ENCODE assay signal across 8 cellular contexts in the genomic region with DNA sequence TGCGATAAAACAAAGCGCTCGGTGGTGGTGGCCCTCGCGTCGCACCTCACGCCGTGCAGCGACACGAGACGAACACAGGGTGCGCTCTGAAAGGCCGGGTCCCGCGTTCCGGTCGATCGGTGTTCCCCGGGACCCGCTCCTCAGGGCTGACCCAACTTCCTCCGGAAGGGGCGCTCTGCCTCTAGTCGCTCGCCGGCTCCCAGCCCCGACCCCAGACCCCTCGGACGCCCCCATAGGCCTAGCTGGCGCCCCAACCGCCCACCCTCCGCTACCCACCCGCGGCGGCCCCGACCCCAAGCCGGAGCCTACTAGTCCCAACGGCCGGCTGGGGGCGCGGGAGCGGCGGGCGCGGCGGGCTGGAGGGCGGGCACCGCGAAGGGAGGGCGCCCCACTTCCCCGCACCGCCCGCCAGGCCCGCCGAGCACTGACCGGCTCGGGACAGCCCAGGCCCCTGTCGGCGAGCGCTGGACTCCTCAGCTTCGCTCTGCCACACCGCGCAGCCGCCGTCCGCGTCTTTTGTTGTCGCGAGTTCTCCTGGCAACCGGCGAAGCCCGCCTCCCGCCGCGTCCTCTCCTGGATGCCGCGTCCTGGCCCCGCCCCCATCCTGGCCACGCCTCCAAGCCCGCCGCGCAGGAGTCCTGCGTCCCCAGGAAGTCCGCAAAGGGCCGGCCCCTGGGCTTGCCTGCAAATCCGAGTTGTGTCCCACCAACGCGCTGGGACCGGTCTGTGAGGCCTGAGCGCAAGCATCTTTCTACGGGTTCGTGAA. TPM values are rescaled to one million over a fixed set of nuclear protein-coding genes. Genes with fewer than 3 reads are reported as not detected.
DNase-seq lines count a peak whose midpoint lies in the region; ATAC-seq, FAIRE-seq and TF ChIP-seq lines count a peak whose summit lies in the region.

A gene with protein sequence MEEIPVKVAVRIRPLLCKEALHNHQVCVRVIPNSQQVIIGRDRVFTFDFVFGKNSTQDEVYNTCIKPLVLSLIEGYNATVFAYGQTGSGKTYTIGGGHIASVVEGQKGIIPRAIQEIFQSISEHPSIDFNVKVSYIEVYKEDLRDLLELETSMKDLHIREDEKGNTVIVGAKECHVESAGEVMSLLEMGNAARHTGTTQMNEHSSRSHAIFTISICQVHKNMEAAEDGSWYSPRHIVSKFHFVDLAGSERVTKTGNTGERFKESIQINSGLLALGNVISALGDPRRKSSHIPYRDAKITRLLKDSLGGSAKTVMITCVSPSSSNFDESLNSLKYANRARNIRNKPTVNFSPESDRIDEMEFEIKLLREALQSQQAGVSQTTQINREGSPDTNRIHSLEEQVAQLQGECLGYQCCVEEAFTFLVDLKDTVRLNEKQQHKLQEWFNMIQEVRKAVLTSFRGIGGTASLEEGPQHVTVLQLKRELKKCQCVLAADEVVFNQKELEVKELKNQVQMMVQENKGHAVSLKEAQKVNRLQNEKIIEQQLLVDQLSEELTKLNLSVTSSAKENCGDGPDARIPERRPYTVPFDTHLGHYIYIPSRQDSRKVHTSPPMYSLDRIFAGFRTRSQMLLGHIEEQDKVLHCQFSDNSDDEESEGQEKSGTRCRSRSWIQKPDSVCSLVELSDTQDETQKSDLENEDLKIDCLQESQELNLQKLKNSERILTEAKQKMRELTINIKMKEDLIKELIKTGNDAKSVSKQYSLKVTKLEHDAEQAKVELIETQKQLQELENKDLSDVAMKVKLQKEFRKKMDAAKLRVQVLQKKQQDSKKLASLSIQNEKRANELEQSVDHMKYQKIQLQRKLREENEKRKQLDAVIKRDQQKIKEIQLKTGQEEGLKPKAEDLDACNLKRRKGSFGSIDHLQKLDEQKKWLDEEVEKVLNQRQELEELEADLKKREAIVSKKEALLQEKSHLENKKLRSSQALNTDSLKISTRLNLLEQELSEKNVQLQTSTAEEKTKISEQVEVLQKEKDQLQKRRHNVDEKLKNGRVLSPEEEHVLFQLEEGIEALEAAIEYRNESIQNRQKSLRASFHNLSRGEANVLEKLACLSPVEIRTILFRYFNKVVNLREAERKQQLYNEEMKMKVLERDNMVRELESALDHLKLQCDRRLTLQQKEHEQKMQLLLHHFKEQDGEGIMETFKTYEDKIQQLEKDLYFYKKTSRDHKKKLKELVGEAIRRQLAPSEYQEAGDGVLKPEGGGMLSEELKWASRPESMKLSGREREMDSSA (N-terminal part only) (minus strand): TSS at position 491 of the 766 bp plus-strand sequence. CDS start 5,841 bp downstream, outside the sequence.

- TSS peak; percentile 99 for BruUV-seq in endothelial cell of umbilical vein (replicated peaks; lab: Mats Ljungman, UMichigan)

- FAIRE-seq in endothelial cell of umbilical vein (lab: Jason Lieb, UNC), result peak; percentile 96

- no peaks in the 10 kb centered on the region for H3K9me3 ChIP-seq in OCI-LY1 (ENCODE audit: low read length)
- H3K9me3 ChIP-seq in endothelial cell of umbilical vein (replicated peaks; ENCODE audit: control insufficient read depth, insufficient read depth, low read length), result no peaks in the 10 kb centered on the region

- peak; percentile 93 for TF ChIP-seq POLR2A in endothelial cell of umbilical vein (IDR thresholded peaks at IDR 0.05; ENCODE audit: low read depth, low read length)

- CTCF ChIA-PET in endothelial cell of umbilical vein (lab: Charles Lee), result interaction anchor here (0.6 to 2.5 kb wide), 16 partner anchors 9 to 476 kb away, joined by 3 to 26 read pairs (median 4); no protein-coding TSS in a partner anchor

- H3K9ac ChIP-seq in OCI-LY1 (ENCODE audit: low read length) (peak within 1 kb of the TSS; percentile 77), endothelial cell of umbilical vein (replicated peaks; ENCODE audit: extremely low read depth, insufficient read depth, low read length) (peak within 1 kb of the TSS; percentile 83)

- POLR2A ChIA-PET in endothelial cell of umbilical vein (lab: Charles Lee), result no interaction called here

- intact Hi-C loops in endothelial cell of umbilical vein (cut with micrococcal nuclease), result loop anchor here (1.0 to 5.0 kb wide), 7 partner anchors 36 to 396 kb away; a partner anchor contains a TSS

- H3K9me1 ChIP-seq in endothelial cell of umbilical vein (replicated peaks; ENCODE audit: control insufficient read depth, extremely low read depth, insufficient read depth, low read length), result no peaks in the 10 kb centered on the region

- dilution Hi-C loops in endothelial cell of umbilical vein (cut with MboI; ENCODE audit: extremely low pct_ligation_motif_present, low sequenced_read_pairs), result no loop called here

- no peaks in the 10 kb centered on the region for H3F3A ChIP-seq in OCI-LY1 (ENCODE audit: insufficient read depth, low read length)

- DNase-seq in DMS114 treated with DMSO at 0.1 percent for 48 hours (lab: John Stamatoyannopoulos, UW; ENCODE audit: unreplicated experiment) (peak; percentile 75), HuH-7.5 (ENCODE audit: low spot score) (peak; percentile 78), activated T-cell treated with anti-CD3 and anti-CD28 coated beads for 1 hour (ENCODE audit: low read depth) (peak; percentile 94), endothelial cell of umbilical vein (ENCODE audit: low read depth, low spot score) (peak; percentile 98), middle frontal gyrus (ENCODE audit: extremely low spot score, low spot score) (peak; percentile 96)
- peak; percentile 92 to 93 for DNase-seq in stimulated activated CD8-positive, alpha-beta memory T cell treated with anti-CD3 and anti-CD28 coated beads, Interleukin-2, amount 100 ng/mL, for 1 hour (ENCODE audit: low read depth in 2 of 2)

- peak within 1 kb of the TSS; percentile 93 for H3K4me2 ChIP-seq in OCI-LY1 (ENCODE audit: low read length)
- peak within 1 kb of the TSS; percentile 97 for H3K4me2 ChIP-seq in endothelial cell of umbilical vein (ENCODE audit: insufficient read depth, low read length)

- peak within 1 kb of the TSS; percentile 97 for H2AFZ ChIP-seq in OCI-LY1 (ENCODE audit: low read length)
- peak within 1 kb of the TSS; percentile 96 for H2AFZ ChIP-seq in endothelial cell of umbilical vein (ENCODE audit: low read depth, low read length)

- H3K9me2 ChIP-seq in OCI-LY1 (ENCODE audit: low read depth, low read length), result no peaks in the 10 kb centered on the region

- peaks cover 17% of the 10 kb centered on the region for H3K4me1 ChIP-seq in OCI-LY1 (ENCODE audit: insufficient read depth, low read length, severe bottlenecking)
- H3K4me1 ChIP-seq in endothelial cell of umbilical vein (ENCODE audit: control insufficient read depth, extremely low read depth, insufficient read depth, low read length), result peaks cover 10% of the 10 kb centered on the region

- H3K4me3 ChIP-seq in OCI-LY1 (ENCODE audit: low read depth, low read length, poor library complexity, severe bottlenecking) (peak within 1 kb of the TSS; percentile 69), endothelial cell of umbilical vein (replicated peaks in 1 of 3; ENCODE audit: insufficient read depth in 1 of 3, low read depth in 1 of 3, low read length in 3 of 3) (peak within 1 kb of the TSS; percentile 41 to 78 (median 69))

- ATAC-seq in GM21526 (IDR thresholded peaks at IDR 0.05; ENCODE audit: low FRiP score, unreplicated experiment), result peak; percentile 95

- H4K20me1 ChIP-seq in OCI-LY1 (ENCODE audit: insufficient read depth, low read length) (no peaks in the 10 kb centered on the region), endothelial cell of umbilical vein (replicated peaks; ENCODE audit: control insufficient read depth, extremely low read depth, insufficient read depth, low read length) (no peaks in the 10 kb centered on the region)

- no peaks in the 10 kb centered on the region for H3K27me3 ChIP-seq in OCI-LY1 (ENCODE audit: insufficient read depth, low read length)
- no peaks in the 10 kb centered on the region for H3K27me3 ChIP-seq in endothelial cell of umbilical vein (ENCODE audit: control insufficient read depth in 2 of 2, insufficient read depth in 2 of 2, low read length in 2 of 2)

- H3K27ac ChIP-seq in OCI-LY1 (ENCODE audit: low read depth, low read length, poor library complexity, severe bottlenecking) (peak within 1 kb of the TSS; percentile 45), endothelial cell of umbilical vein (ENCODE audit: insufficient read depth, low read depth, low read length) (peak within 1 kb of the TSS; percentile 69)

- H3K79me2 ChIP-seq in OCI-LY1 (ENCODE audit: insufficient read depth, low read length), result no peaks in the 10 kb centered on the region
- H3K79me2 ChIP-seq in endothelial cell of umbilical vein (ENCODE audit: control insufficient read depth, insufficient read depth, low read length), result no peaks in the 10 kb centered on the region

- TF ChIP-seq CTCF in OCI-LY1 (IDR thresholded peaks at IDR 0.05; ENCODE audit: low read length) (peak; percentile 35), endothelial cell of umbilical vein (IDR thresholded peaks at IDR 0.05; ENCODE audit: extremely low read depth in 1 of 2, insufficient read depth in 1 of 2, low read depth in 1 of 2, low read length in 2 of 2) (peak; percentile 8 to 36)

- no peaks in the 10 kb centered on the region for H3K36me3 ChIP-seq in OCI-LY1 (ENCODE audit: insufficient read depth, low read length)
- no peaks in the 10 kb centered on the region for H3K36me3 ChIP-seq in endothelial cell of umbilical vein (ENCODE audit: control insufficient read depth in 2 of 2, extremely low read depth in 1 of 2, insufficient read depth in 2 of 2, low read length in 2 of 2)

TF ChIP-seq in endothelial cell of umbilical vein, 7 proteins besides CTCF, POLR2A, EP300 and RAD21 (continues in another document):
- no peak for TF ChIP-seq JUN (IDR thresholded peaks at IDR 0.05; ENCODE audit: borderline replicate concordance, insufficient read depth, insufficient read length, low read depth)
- TF ChIP-seq GATA2 (IDR thresholded peaks at IDR 0.05; ENCODE audit: insufficient read depth, insufficient read length, low read depth, low read length), result no peak
- no peak for TF ChIP-seq EZH2 (IDR thresholded peaks at IDR 0.05; ENCODE audit: borderline replicate concordance, low read depth, low read length, severe bottlenecking)
- TF ChIP-seq POLR2AphosphoS5 (IDR thresholded peaks at IDR 0.05; ENCODE audit: insufficient read depth, low read depth, low read length), result peak; percentile 79
- TF ChIP-seq MYC (IDR thresholded peaks at IDR 0.05; ENCODE audit: low read depth, low read length), result no peak
- TF ChIP-seq, protein P1, sequence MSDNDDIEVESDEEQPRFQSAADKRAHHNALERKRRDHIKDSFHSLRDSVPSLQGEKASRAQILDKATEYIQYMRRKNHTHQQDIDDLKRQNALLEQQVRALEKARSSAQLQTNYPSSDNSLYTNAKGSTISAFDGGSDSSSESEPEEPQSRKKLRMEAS (IDR thresholded peaks at IDR 0.05; ENCODE audit: insufficient read depth, insufficient read length), result peak; percentile 17

RNA-seq across cellular contexts. Expression of the gene that starts here (rescaled TPM):
- total RNA-seq in endothelial cell of umbilical vein, result 3.2 and 3.5 TPM in 2 replicates
- 0.16 and 0.28 TPM in 2 replicates for polyA plus RNA-seq in endothelial cell of umbilical vein
- polyA plus RNA-seq in endothelial cell of umbilical vein (2011; cell fraction: cytosol; rRNA removed), result 0.48 and 0.52 TPM in 2 replicates
- polyA plus RNA-seq in endothelial cell of umbilical vein (2011; cell fraction: nucleus; rRNA removed), result 2.4 and 4.1 TPM in 2 replicates
- 1.7 and 1.8 TPM in 2 replicates for polyA plus RNA-seq in endothelial cell of umbilical vein (2012)
- 1.2 and 1.9 TPM in 2 replicates for polyA minus RNA-seq in endothelial cell of umbilical vein
- polyA minus RNA-seq in endothelial cell of umbilical vein (2011; cell fraction: cytosol; rRNA and poly(A)+ RNA removed), result 1.0 TPM
- polyA minus RNA-seq in endothelial cell of umbilical vein (2011; cell fraction: nucleus; rRNA and poly(A)+ RNA removed), result 3.8 TPM in 2 replicates

Comparison
In these comparisons a context has a peak if more than half of its experiments do, and no peak if none do; other contexts are left out.
1. Peak in every context shown above with its lines: DNase-seq, ATAC-seq, H3K4me3 ChIP-seq and H3K27ac ChIP-seq.